In the genomic region with DNA sequence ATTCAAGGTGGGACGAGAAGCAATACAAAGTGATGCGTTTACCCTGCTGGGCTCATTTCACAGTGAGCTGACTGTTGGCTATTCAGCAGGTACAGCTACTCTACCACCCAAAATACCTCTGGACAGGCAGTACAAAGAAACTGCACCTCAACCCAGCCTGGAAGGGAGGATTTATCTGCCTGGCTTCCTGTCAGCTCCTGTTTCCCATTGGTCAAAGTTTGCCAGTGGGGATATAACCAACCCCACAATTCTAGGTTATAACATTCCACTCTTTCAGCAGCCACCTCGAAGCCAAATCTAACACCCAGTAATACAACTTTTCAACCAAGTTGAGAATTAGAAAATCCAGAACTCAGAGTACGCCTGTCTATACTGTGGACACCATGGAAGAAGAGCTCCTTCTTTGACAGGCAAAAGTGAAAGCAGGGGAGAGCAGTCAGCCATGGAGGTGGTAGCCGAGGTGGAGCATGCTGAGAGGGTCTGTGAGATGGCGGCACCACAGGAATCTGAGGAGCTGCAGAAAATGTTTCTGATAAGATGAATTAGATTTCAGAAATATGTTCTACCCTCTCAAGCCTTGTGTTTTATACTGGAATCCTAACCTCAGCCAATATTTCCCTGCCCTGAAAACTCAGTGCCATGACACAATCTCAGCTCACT, we compare ENCODE assay signal across 14 cellular contexts. TPM values are rescaled to one million over a fixed set of nuclear protein-coding genes. Genes with fewer than 3 reads are reported as not detected.
DNase-seq lines count a peak whose midpoint lies in the region; ATAC-seq, FAIRE-seq and TF ChIP-seq lines count a peak whose summit lies in the region.
"Had no signal": no experiment of that assay in that cellular context is flagged by ENCODE, and none has a peak within 500 bp of the region (broad histone marks: within the 10 kb centered on the region; RNA-seq: fewer than 3 reads in every experiment).

No MANE protein-coding gene starts in this region.

- ATAC-seq in HG02981 (IDR thresholded peaks at IDR 0.05; ENCODE audit: unreplicated experiment) (peak; percentile 28), T-helper 17 cell (no peak)
- ATAC-seq: naive thymus-derived CD4-positive, alpha-beta T cell had no signal

- no peaks in the 10 kb centered on the region for H3K9me3 ChIP-seq in OCI-LY3 (ENCODE audit: insufficient read depth, low read length)
- H3K9me3 ChIP-seq in T-helper 17 cell (ENCODE audit: control insufficient read depth, low read length, poor library complexity, severe bottlenecking), result no peaks in the 10 kb centered on the region

- peaks cover 2% of the 10 kb centered on the region for H3K36me3 Mint-ChIP-seq in T-helper 17 cell (ENCODE audit: low read depth)

- DNase-seq in GM10266 (ENCODE audit: extremely low spot score) (peak; percentile 14), GM20000 (ENCODE audit: low spot score) (peak; percentile 19), T-helper 1 cell (no peak), GM12892 (ENCODE audit: insufficient read length) (no peak), T-helper 17 cell (no peak)
- DNase-seq in stimulated activated CD4-positive, alpha-beta T cell treated with anti-CD3 and anti-CD28 coated beads, Interleukin-2, amount 100 ng/mL, for 48 hours, result no peak
- DNase-seq: activated T-cell treated with anti-CD3 and anti-CD28 coated beads, Interleukin-2, amount 50 U/mL, for 1 hour; HFFc6; naive thymus-derived CD4-positive, alpha-beta T cell; stimulated activated CD4-positive, alpha-beta T cell treated with anti-CD3 and anti-CD28 coated beads, Interleukin-15, amount 100 ng/mL, for 24 hours had no signal

- no peaks in the 10 kb centered on the region for H3K79me2 ChIP-seq in OCI-LY3 (ENCODE audit: low read length)

- no peaks in the 10 kb centered on the region for H4K20me1 ChIP-seq in OCI-LY3 (ENCODE audit: insufficient read depth, low read length)

- no peak overlapping the region for H3K4me3 Mint-ChIP-seq in T-helper 17 cell
- H3K4me3 Mint-ChIP-seq: HFFc6; naive thymus-derived CD4-positive, alpha-beta T cell; stimulated activated naive CD8-positive, alpha-beta T cell treated with anti-CD3 and anti-CD28 coated beads, Interleukin-15, Interleukin-2, amounts not matched to agents 100 ng/mL and 50 ng/mL, for 24 hours had no signal

- peak overlapping the region; percentile 66 for H3K4me2 ChIP-seq in OCI-LY3 (ENCODE audit: low read length)

- no peaks in the 10 kb centered on the region for H3K36me3 ChIP-seq in OCI-LY3 (replicated peaks; ENCODE audit: low read depth, low read length)

- no peak for TF ChIP-seq CTCF in GM10266 (IDR thresholded peaks at IDR 0.05; ENCODE audit: control insufficient read depth, insufficient read depth, low read depth, missing control alignments)
- no peak for TF ChIP-seq CTCF in GM20000 (IDR thresholded peaks at IDR 0.05; ENCODE audit: extremely low read depth, missing control alignments)
- no peak for TF ChIP-seq CTCF in OCI-LY3 (IDR thresholded peaks at IDR 0.05; ENCODE audit: low read depth, low read length)

- H3K9ac ChIP-seq in OCI-LY3 (ENCODE audit: low read length), result peak overlapping the region; percentile 9; the same call in 1 of the 2 replicates

- H3K27ac Mint-ChIP-seq in T-helper 17 cell, result no peak overlapping the region
- H3K27ac Mint-ChIP-seq: HFFc6; naive thymus-derived CD4-positive, alpha-beta T cell; stimulated activated naive CD8-positive, alpha-beta T cell treated with anti-CD3 and anti-CD28 coated beads, Interleukin-15, Interleukin-2, amounts not matched to agents 100 ng/mL and 50 ng/mL, for 24 hours had no signal

- peak overlapping the region; percentile 58 for H2AFZ ChIP-seq in OCI-LY3 (ENCODE audit: low read depth, low read length)

- no peak overlapping the region for H3K27ac ChIP-seq in OCI-LY3 (ENCODE audit: low read length)

- peak overlapping the region; percentile 76 for H3K4me3 ChIP-seq in OCI-LY3 (ENCODE audit: low read length)

- peaks cover 17% of the 10 kb centered on the region for H3K27me3 ChIP-seq in OCI-LY3 (ENCODE audit: low read depth, low read length)

- peaks cover 17% of the 10 kb centered on the region for H3K4me1 ChIP-seq in OCI-LY3 (ENCODE audit: low read length)

- H3K27me3 Mint-ChIP-seq in T-helper 17 cell, result no peaks in the 10 kb centered on the region
- H3K27me3 Mint-ChIP-seq: naive thymus-derived CD4-positive, alpha-beta T cell; stimulated activated naive CD8-positive, alpha-beta T cell treated with anti-CD3 and anti-CD28 coated beads, Interleukin-15, Interleukin-2, amounts not matched to agents 100 ng/mL and 50 ng/mL, for 24 hours had no signal

- TF ChIP-seq POLR2A in GM12892 (IDR thresholded peaks at IDR 0.05; ENCODE audit: low read depth, low read length), result no peak

- FAIRE-seq in GM12892 (lab: Jason Lieb, UNC), result no peak
- FAIRE-seq: G401.6 had no signal

- peaks cover 2% of the 10 kb centered on the region for H3K4me1 Mint-ChIP-seq in T-helper 17 cell
- H3K4me1 Mint-ChIP-seq: naive thymus-derived CD4-positive, alpha-beta T cell had no signal

RNA-seq across cellular contexts. Expression of a gene that starts 10.8 kb away (rescaled TPM):
- 2.0 TPM for polyA plus RNA-seq in GM12892 (2012; ENCODE audit: missing spikeins)
- 1 to 10 TPM in 1 of 2 donors, under 1 TPM in 1; 0.60 to 1.6 TPM for total RNA-seq in T-helper 17 cell

RNA-seq across cellular contexts. Expression of a gene that starts 34.9 kb away (rescaled TPM):
- 19.1 TPM for polyA plus RNA-seq in GM12892 (2012; ENCODE audit: missing spikeins)
- total RNA-seq in T-helper 17 cell, result 10 to 100 TPM; 12.8 to 12.9 TPM

RNA-seq across cellular contexts. Expression of a gene that starts 51.1 kb away (rescaled TPM):
- 2.3 TPM for polyA plus RNA-seq in GM12892 (2012; ENCODE audit: missing spikeins)
- 10 to 100 TPM in 1 of 2 donors, 1 to 10 TPM in 1; 6.9 to 13.9 TPM for total RNA-seq in T-helper 17 cell

Comparison
In these comparisons a context has a peak if more than half of its experiments do, and no peak if none do; other contexts are left out.
1. DNase-seq: peak in GM10266 (single experiment) and GM20000 (single experiment); none in T-helper 1 cell (0 of 5), GM12892 (single experiment), T-helper 17 cell (0 of 3) and stimulated activated CD4-positive, alpha-beta T cell treated with anti-CD3 and anti-CD28 coated beads, Interleukin-2, amount 100 ng/mL, for 48 hours (0 of 2).